ENCODE assay signal across 1 cellular context in genomic region chr5:179805529-179806249, GRCh38.
TF ChIP-seq lines count a peak whose summit lies in the region.

No MANE protein-coding gene starts in this region.

TF ChIP-seq in K562, 482 proteins besides CTCF, POLR2A, EP300 and RAD21 (continued from another document):
- TF ChIP-seq, protein P1, sequence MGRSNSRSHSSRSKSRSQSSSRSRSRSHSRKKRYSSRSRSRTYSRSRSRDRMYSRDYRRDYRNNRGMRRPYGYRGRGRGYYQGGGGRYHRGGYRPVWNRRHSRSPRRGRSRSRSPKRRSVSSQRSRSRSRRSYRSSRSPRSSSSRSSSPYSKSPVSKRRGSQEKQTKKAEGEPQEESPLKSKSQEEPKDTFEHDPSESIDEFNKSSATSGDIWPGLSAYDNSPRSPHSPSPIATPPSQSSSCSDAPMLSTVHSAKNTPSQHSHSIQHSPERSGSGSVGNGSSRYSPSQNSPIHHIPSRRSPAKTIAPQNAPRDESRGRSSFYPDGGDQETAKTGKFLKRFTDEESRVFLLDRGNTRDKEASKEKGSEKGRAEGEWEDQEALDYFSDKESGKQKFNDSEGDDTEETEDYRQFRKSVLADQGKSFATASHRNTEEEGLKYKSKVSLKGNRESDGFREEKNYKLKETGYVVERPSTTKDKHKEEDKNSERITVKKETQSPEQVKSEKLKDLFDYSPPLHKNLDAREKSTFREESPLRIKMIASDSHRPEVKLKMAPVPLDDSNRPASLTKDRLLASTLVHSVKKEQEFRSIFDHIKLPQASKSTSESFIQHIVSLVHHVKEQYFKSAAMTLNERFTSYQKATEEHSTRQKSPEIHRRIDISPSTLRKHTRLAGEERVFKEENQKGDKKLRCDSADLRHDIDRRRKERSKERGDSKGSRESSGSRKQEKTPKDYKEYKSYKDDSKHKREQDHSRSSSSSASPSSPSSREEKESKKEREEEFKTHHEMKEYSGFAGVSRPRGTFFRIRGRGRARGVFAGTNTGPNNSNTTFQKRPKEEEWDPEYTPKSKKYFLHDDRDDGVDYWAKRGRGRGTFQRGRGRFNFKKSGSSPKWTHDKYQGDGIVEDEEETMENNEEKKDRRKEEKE (IDR thresholded peaks at IDR 0.05; ENCODE audit: borderline replicate concordance in 1 of 2, control insufficient read depth in 1 of 2, low read depth in 2 of 2, low read length in 1 of 2) = no peak
- no peak for TF ChIP-seq TARDBP (IDR thresholded peaks at IDR 0.05)
- TF ChIP-seq NONO (IDR thresholded peaks at IDR 0.05; ENCODE audit: low read depth in 2 of 2, low read length in 1 of 2) = peak in 1 of 2 experiments; percentile 33; a peak in 1 of 4 replicates
- no peak for TF ChIP-seq JUN (IDR thresholded peaks at IDR 0.05; ENCODE audit: borderline replicate concordance, low read depth, low read length)
- 0 out of 2 replicates have a peak, but pooled peaks have one; percentile 25 for TF ChIP-seq JUN (CRISPR knock-in tag; IDR thresholded peaks at IDR 0.05; ENCODE audit: borderline replicate concordance)
- TF ChIP-seq NRF1 (conservative IDR thresholded peaks at IDR 0.05 in 1 of 2, IDR thresholded peaks at IDR 0.05 in 1 of 2) = peak; percentile 18 to 19; a peak in 1 of 4 replicates
- TF ChIP-seq TEAD1 (CRISPR knock-in tag; IDR thresholded peaks at IDR 0.05) = peak in 1 of 2 experiments; percentile 66; a peak in 1 of 4 replicates
- TF ChIP-seq ZNF592 (IDR thresholded peaks at IDR 0.05) = 0 out of 2 replicates have a peak, but pooled peaks have one; percentile 62
- TF ChIP-seq, protein P2, sequence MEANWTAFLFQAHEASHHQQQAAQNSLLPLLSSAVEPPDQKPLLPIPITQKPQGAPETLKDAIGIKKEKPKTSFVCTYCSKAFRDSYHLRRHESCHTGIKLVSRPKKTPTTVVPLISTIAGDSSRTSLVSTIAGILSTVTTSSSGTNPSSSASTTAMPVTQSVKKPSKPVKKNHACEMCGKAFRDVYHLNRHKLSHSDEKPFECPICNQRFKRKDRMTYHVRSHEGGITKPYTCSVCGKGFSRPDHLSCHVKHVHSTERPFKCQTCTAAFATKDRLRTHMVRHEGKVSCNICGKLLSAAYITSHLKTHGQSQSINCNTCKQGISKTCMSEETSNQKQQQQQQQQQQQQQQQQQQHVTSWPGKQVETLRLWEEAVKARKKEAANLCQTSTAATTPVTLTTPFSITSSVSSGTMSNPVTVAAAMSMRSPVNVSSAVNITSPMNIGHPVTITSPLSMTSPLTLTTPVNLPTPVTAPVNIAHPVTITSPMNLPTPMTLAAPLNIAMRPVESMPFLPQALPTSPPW (CRISPR knock-in tag; IDR thresholded peaks at IDR 0.05) = peak; percentile 65; the same call in 1 of the 2 replicates
- TF ChIP-seq, protein P3, sequence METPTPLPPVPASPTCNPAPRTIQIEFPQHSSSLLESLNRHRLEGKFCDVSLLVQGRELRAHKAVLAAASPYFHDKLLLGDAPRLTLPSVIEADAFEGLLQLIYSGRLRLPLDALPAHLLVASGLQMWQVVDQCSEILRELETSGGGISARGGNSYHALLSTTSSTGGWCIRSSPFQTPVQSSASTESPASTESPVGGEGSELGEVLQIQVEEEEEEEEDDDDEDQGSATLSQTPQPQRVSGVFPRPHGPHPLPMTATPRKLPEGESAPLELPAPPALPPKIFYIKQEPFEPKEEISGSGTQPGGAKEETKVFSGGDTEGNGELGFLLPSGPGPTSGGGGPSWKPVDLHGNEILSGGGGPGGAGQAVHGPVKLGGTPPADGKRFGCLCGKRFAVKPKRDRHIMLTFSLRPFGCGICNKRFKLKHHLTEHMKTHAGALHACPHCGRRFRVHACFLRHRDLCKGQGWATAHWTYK (CRISPR knock-in tag; IDR thresholded peaks at IDR 0.05) = 0 out of 2 replicates have a peak, but pooled peaks have one; percentile 17
- TF ChIP-seq CREM (IDR thresholded peaks at IDR 0.05; ENCODE audit: low read depth) = peak; percentile 80
- TF ChIP-seq HOXB6 (CRISPR knock-in tag; IDR thresholded peaks at IDR 0.05; ENCODE audit: borderline replicate concordance) = no peak
- peak; percentile 72; the same call in 1 of the 2 replicates for TF ChIP-seq CREB1 (IDR thresholded peaks at IDR 0.05)
- peak; percentile 62; the same call in 1 of the 2 replicates for TF ChIP-seq CREB1 (CRISPR knock-in tag; IDR thresholded peaks at IDR 0.05)
- TF ChIP-seq GABPB1 (CRISPR knock-in tag; IDR thresholded peaks at IDR 0.05) = peak; percentile 61
- TF ChIP-seq, protein P4, sequence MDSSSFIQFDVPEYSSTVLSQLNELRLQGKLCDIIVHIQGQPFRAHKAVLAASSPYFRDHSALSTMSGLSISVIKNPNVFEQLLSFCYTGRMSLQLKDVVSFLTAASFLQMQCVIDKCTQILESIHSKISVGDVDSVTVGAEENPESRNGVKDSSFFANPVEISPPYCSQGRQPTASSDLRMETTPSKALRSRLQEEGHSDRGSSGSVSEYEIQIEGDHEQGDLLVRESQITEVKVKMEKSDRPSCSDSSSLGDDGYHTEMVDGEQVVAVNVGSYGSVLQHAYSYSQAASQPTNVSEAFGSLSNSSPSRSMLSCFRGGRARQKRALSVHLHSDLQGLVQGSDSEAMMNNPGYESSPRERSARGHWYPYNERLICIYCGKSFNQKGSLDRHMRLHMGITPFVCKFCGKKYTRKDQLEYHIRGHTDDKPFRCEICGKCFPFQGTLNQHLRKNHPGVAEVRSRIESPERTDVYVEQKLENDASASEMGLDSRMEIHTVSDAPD (CRISPR knock-in tag; IDR thresholded peaks at IDR 0.05) = no peak
- TF ChIP-seq CXXC5 (CRISPR knock-in tag; IDR thresholded peaks at IDR 0.05) = peak; percentile 47
- TF ChIP-seq PHF8 (IDR thresholded peaks at IDR 0.05; ENCODE audit: borderline replicate concordance, low read length) = peak; percentile 45; the same call in 1 of the 2 replicates
TF ChIP-seq in K562: peak in this region for 52.
